In genomic region chr3:9172851-9173320, GRCh38 we compare ENCODE assay signal across 13 cellular contexts.
DNase-seq lines count a peak whose midpoint lies in the region; ATAC-seq, FAIRE-seq and TF ChIP-seq lines count a peak whose summit lies in the region.
"Had no signal": no experiment of that assay in that cellular context is flagged by ENCODE, and none has a peak within 500 bp of the region (broad histone marks: within the 10 kb centered on the region; RNA-seq: fewer than 3 reads in every experiment).

No MANE protein-coding gene starts in this region.

- H3K4me1 Mint-ChIP-seq in mesothelial cell of epicardium, result peaks cover 37% of the 10 kb centered on the region

- peak overlapping the region in 1 of 3 donors; percentile 23 for H3K27ac ChIP-seq in thyroid gland

- no peak for FAIRE-seq in bronchial epithelial cell (lab: Jason Lieb, UNC)

- no peak overlapping the region for H3K4me3 ChIP-seq in bronchial epithelial cell (ENCODE audit: low read depth, low read length)
- H3K4me3 ChIP-seq in thyroid gland (replicated peaks in 1 of 3), result no peak overlapping the region

- H3K27me3 ChIP-seq in bronchial epithelial cell (ENCODE audit: control insufficient read depth, insufficient read depth, low read length) (no peaks in the 10 kb centered on the region), thyroid gland (no peaks in the 10 kb centered on the region)

- TF ChIP-seq CTCF in bronchial epithelial cell (IDR thresholded peaks at IDR 0.05; ENCODE audit: insufficient read depth, low read length, severe bottlenecking) (peak; percentile 9), mesothelial cell of epicardium (IDR thresholded peaks at IDR 0.05; ENCODE audit: unreplicated experiment) (no peak), thyroid gland (IDR thresholded peaks at IDR 0.05) (no peak), GM20000 (IDR thresholded peaks at IDR 0.05; ENCODE audit: extremely low read depth, missing control alignments) (no peak)

- H3K36me3 ChIP-seq in bronchial epithelial cell (ENCODE audit: control insufficient read depth, insufficient read depth, low read length) (peaks cover 1% of the 10 kb centered on the region), thyroid gland (no peaks in the 10 kb centered on the region)

- peak overlapping the region; percentile 62 for H3K27ac Mint-ChIP-seq in mesothelial cell of epicardium

- intact Hi-C loops in thyroid gland (cut with DNase I), result no loop called here

- H3K9me3 Mint-ChIP-seq in mesothelial cell of epicardium, result no peaks in the 10 kb centered on the region

- H3K4me3 Mint-ChIP-seq in mesothelial cell of epicardium, result no peak overlapping the region

- ATAC-seq in GM18511 (IDR thresholded peaks at IDR 0.05; ENCODE audit: unreplicated experiment), result no peak

- no peak for TF ChIP-seq POLR2A in thyroid gland (IDR thresholded peaks at IDR 0.05)

- H3K36me3 Mint-ChIP-seq in mesothelial cell of epicardium, result peaks cover 7% of the 10 kb centered on the region

- no peaks in the 10 kb centered on the region for H3K9me3 ChIP-seq in thyroid gland

- DNase-seq in COLO668 (lab: John Stamatoyannopoulos, UW; ENCODE audit: unreplicated experiment) (peak; percentile 15), NCI-H1092 (lab: John Stamatoyannopoulos, UW) (peak; percentile 57), bronchial epithelial cell (ENCODE audit: low read depth) (peak; percentile 60), mesothelial cell of epicardium (ENCODE audit: low spot score in 2 of 2, unreplicated experiment in 2 of 2) (no peak), thyroid gland (no peak), 8988T (no peak), GM20000 (ENCODE audit: low spot score) (no peak)
- DNase-seq: activated CD4-positive, CD25-positive, alpha-beta regulatory T cell treated with anti-CD3 and anti-CD28 coated beads, Interleukin-2, amount 50 U/mL, for 72 hours; activated naive CD4-positive, alpha-beta T cell treated with anti-CD3 and anti-CD28 coated beads, Interleukin-2, amount 50 U/mL, for 16 hours; NCI-H1105; OCI-M1; stimulated activated CD4-positive, alpha-beta T cell treated with anti-CD3 and anti-CD28 coated beads, Interleukin-2, amount 100 ng/mL, for 48 hours had no signal

- no peaks in the 10 kb centered on the region for H3K27me3 Mint-ChIP-seq in mesothelial cell of epicardium (ENCODE audit: low read depth)

- H3K4me1 ChIP-seq in thyroid gland, result peaks cover 12 to 19% of the 10 kb centered on the region in 2 donors

- WGBS in thyroid gland, 2 donors, result 80 to 82% methylated on average over 8 to 11 of the region's 11 CpGs

Comparison
In these comparisons a context has a peak if more than half of its experiments do, and no peak if none do; other contexts are left out.
1. DNase-seq: peak in COLO668 (single experiment), NCI-H1092 (single experiment) and bronchial epithelial cell (single experiment); none in mesothelial cell of epicardium (0 of 2), thyroid gland (0 of 2), 8988T (single experiment) and GM20000 (single experiment).